ENCODE assay signal across 8 cellular contexts in genomic region chr16:29613307-29614057, GRCh38. TPM values are rescaled to one million over a fixed set of nuclear protein-coding genes. Genes with fewer than 3 reads are reported as not detected.
DNase-seq lines count a peak whose midpoint lies in the region; ATAC-seq, FAIRE-seq and TF ChIP-seq lines count a peak whose summit lies in the region.
"Not testable (repeated sequence)": the region's sequence is repeated elsewhere in the genome, so short reads cannot be mapped to it uniquely, and the experiment has no call there.

No MANE protein-coding gene starts in this region.

- not testable (repeated sequence) for H3K4me1 ChIP-seq in iPS DF 6.9 (ENCODE audit: control insufficient read depth, insufficient read depth, low read length)

- not testable (repeated sequence) for H3K36me3 ChIP-seq in WERI-Rb-1; iPS DF 6.9 (ENCODE audit: control insufficient read depth, insufficient read depth, low read length)

- peak; percentile 47 for ATAC-seq in HG03135 (IDR thresholded peaks at IDR 0.05; ENCODE audit: unreplicated experiment)

- peak; percentile 50 for FAIRE-seq in GM12892 (lab: Jason Lieb, UNC)

- H3K4me3 Mint-ChIP-seq in brain, result peak overlapping the region; percentile 87 to 93 (median 92)

- H3K27me3 Mint-ChIP-seq in brain, result not testable (repeated sequence)

- not testable (repeated sequence) for H3K36me3 Mint-ChIP-seq in brain

- TF ChIP-seq POLR2A in GM12892 (IDR thresholded peaks at IDR 0.05; ENCODE audit: low read depth, low read length), result peak; percentile 89

- H3K27ac Mint-ChIP-seq in brain, result peak overlapping the region in 2 of 5 experiments; percentile 82 to 91

- not testable (repeated sequence) for H3K27me3 ChIP-seq in WERI-Rb-1 (ENCODE audit: insufficient read depth, low read depth, severe bottlenecking); iPS DF 6.9 (ENCODE audit: control insufficient read depth, insufficient read depth, low read length)

- H3K9me3 Mint-ChIP-seq in brain, result not testable (repeated sequence)

- peaks cover 22% of the 10 kb centered on the region for H3K4me1 Mint-ChIP-seq in brain

- H3K27ac ChIP-seq in WERI-Rb-1, result peak overlapping the region; percentile 67
- H3K27ac ChIP-seq in iPS DF 6.9 (ENCODE audit: low read length), result not testable (repeated sequence)

- H3K4me3 ChIP-seq in WERI-Rb-1 (ENCODE audit: low read depth, low read length), result peak overlapping the region; percentile 72
- peak overlapping the region; percentile 67 for H3K4me3 ChIP-seq in iPS DF 6.9 (ENCODE audit: low read length)

- DNase-seq in GM12892 (ENCODE audit: insufficient read length) (peak; percentile 58), NCI-H345 (lab: John Stamatoyannopoulos, UW) (peak; percentile 88), WERI-Rb-1 (peak; percentile 86), retina (peak; percentile 90), ureter (ENCODE audit: low spot score) (peak; percentile 85)
- not testable (repeated sequence) for DNase-seq in iPS DF 6.9 (ENCODE audit: low read depth, low spot score)

- TF ChIP-seq CTCF in WERI-Rb-1 (IDR thresholded peaks at IDR 0.05; ENCODE audit: low read depth, low read length); brain (conservative IDR thresholded peaks at IDR 0.05): not testable (repeated sequence)

- WGBS in iPS DF 6.9 (ENCODE audit: insufficient coverage, insufficient read length), result no CpG with 5 or more reads among the region's 100 CpGs

- H3K9me3 ChIP-seq in WERI-Rb-1 (ENCODE audit: severe bottlenecking); iPS DF 6.9 (ENCODE audit: control insufficient read depth, insufficient read depth, low read length): not testable (repeated sequence)

RNA-seq across cellular contexts. Expression of gene SPN, which starts 49.6 kb away (rescaled TPM):
- polyA plus RNA-seq in GM12892 (2012; ENCODE audit: missing spikeins), result 58.5 TPM
- polyA plus RNA-seq in brain (ENCODE audit: insufficient read depth, low read depth, low replicate concordance), result 0.37 TPM
- 4.2 TPM for total RNA-seq in ureter
